ENCODE assay signal across 16 cellular contexts in the genomic region with DNA sequence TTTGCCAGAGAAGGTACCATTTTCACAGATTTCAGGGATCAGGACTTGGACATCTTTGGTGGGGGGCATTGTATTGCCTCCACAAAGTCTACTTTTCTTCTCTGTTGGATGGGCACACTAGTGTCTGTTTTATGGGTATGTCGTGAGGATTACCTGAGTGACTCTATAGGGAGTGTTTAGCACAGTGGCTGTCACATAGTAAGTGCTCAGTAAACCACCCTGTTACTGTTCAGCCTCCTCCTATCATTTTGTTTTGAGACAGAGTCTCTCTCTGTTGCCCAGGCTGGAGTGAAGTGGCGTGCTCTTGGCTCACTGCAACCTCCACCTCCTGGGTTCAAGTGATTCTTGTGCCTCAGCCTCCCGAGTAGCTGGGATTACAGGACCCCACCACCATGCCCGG.
"Had no signal": no experiment of that assay in that cellular context is flagged by ENCODE, and none has a peak within 500 bp of the region (broad histone marks: within the 10 kb centered on the region; RNA-seq: fewer than 3 reads in every experiment).

No MANE protein-coding gene starts in this region.

- H3K27me3 Mint-ChIP-seq: effector memory CD8-positive, alpha-beta T cell had no signal

- H3K27ac ChIP-seq: esophagus squamous epithelium, ovary, right atrium auricular region, sigmoid colon, skin epidermis, upper lobe of left lung, uterus had no signal

- H3K27me3 ChIP-seq: esophagus squamous epithelium, ovary, right atrium auricular region, sigmoid colon, upper lobe of left lung, uterus had no signal

- H3K27ac Mint-ChIP-seq: dendritic cell treated with granulocyte-macrophage colony-stimulating factor and Interleukin-4, amounts not matched to agents 40 ng/mL and 50 ng/mL, for 4 days; effector memory CD8-positive, alpha-beta T cell had no signal

- H3K4me3 ChIP-seq: esophagus squamous epithelium, ovary, right atrium auricular region, sigmoid colon, skin epidermis, upper lobe of left lung, uterus had no signal

- H3K36me3 ChIP-seq: esophagus squamous epithelium, ovary, right atrium auricular region, sigmoid colon, upper lobe of left lung, uterus had no signal

- H3K36me3 Mint-ChIP-seq: immature natural killer cell had no signal

- H3K4me3 Mint-ChIP-seq: dendritic cell treated with granulocyte-macrophage colony-stimulating factor and Interleukin-4, amounts not matched to agents 40 ng/mL and 50 ng/mL, for 4 days; effector memory CD8-positive, alpha-beta T cell; immature natural killer cell; naive thymus-derived CD4-positive, alpha-beta T cell had no signal

- H3K9me3 ChIP-seq: esophagus squamous epithelium, ovary, right atrium auricular region, sigmoid colon, upper lobe of left lung, uterus had no signal

- H3K9me3 Mint-ChIP-seq: dendritic cell treated with granulocyte-macrophage colony-stimulating factor and Interleukin-4, amounts not matched to agents 40 ng/mL and 50 ng/mL, for 4 days; effector memory CD8-positive, alpha-beta T cell; immature natural killer cell had no signal

- ATAC-seq: effector memory CD8-positive, alpha-beta T cell; naive thymus-derived CD4-positive, alpha-beta T cell had no signal

- DNase-seq: effector memory CD8-positive, alpha-beta T cell; esophagus squamous epithelium; foreskin fibroblast; immature natural killer cell; mesendoderm; naive thymus-derived CD4-positive, alpha-beta T cell; nucleus accumbens; ovary; sigmoid colon; stimulated activated CD4-positive, alpha-beta T cell treated with anti-CD3 and anti-CD28 coated beads, Interleukin-2, amount 100 ng/mL, for 24 hours; stimulated activated naive CD4-positive, alpha-beta T cell treated with Interleukin-2 at 50 U/mL for 16 hours; upper lobe of left lung; uterus had no signal

- H3K4me1 ChIP-seq: uterus had no signal
